1 cellular context compared by ENCODE assay signal in genomic region chr5:96297867-96298266, GRCh38.
TF ChIP-seq lines count a peak whose summit lies in the region.

No MANE protein-coding gene starts in this region.

TF ChIP-seq in HepG2, 621 proteins besides CTCF, POLR2A, EP300 and RAD21 (continued from another document and continues in another):
- TF ChIP-seq HMGXB3 (CRISPR knock-in tag; IDR thresholded peaks at IDR 0.05; ENCODE audit: borderline replicate concordance), result peak; percentile 76; the same call in 1 of the 2 replicates
- peak; percentile 77 for TF ChIP-seq JUND (CRISPR knock-in tag; IDR thresholded peaks at IDR 0.05)
- no peak for TF ChIP-seq ZSCAN20 (CRISPR knock-in tag; IDR thresholded peaks at IDR 0.05; ENCODE audit: borderline replicate concordance)
- no peak for TF ChIP-seq PRPF4 (IDR thresholded peaks at IDR 0.05; ENCODE audit: low read depth, low read length, poor library complexity, severe bottlenecking)
- TF ChIP-seq ARID2 (CRISPR knock-in tag; IDR thresholded peaks at IDR 0.05; ENCODE audit: borderline replicate concordance), result 0 out of 2 replicates have a peak, but pooled peaks have one; percentile 59
- no peak for TF ChIP-seq MEIS1 (CRISPR knock-in tag; IDR thresholded peaks at IDR 0.05; ENCODE audit: borderline replicate concordance)
- TF ChIP-seq ATF2 (CRISPR knock-in tag; IDR thresholded peaks at IDR 0.05), result peak; percentile 86
- no peak for TF ChIP-seq ZZZ3 (CRISPR knock-in tag; IDR thresholded peaks at IDR 0.05; ENCODE audit: borderline replicate concordance)
- TF ChIP-seq ZNF256 (CRISPR knock-in tag; conservative IDR thresholded peaks at IDR 0.05), result no peak
- TF ChIP-seq ZNF362 (CRISPR knock-in tag; IDR thresholded peaks at IDR 0.05; ENCODE audit: borderline replicate concordance), result peak; percentile 70; the same call in 1 of the 2 replicates
- TF ChIP-seq ZNF570 (CRISPR knock-in tag; IDR thresholded peaks at IDR 0.05; ENCODE audit: borderline replicate concordance), result no peak
- TF ChIP-seq FOXO1 (CRISPR knock-in tag; IDR thresholded peaks at IDR 0.05), result peak; percentile 94
- TF ChIP-seq HBP1 (CRISPR knock-in tag; IDR thresholded peaks at IDR 0.05; ENCODE audit: low read depth), result peak; percentile 64; the same call in 1 of the 2 replicates
- TF ChIP-seq SRF (IDR thresholded peaks at IDR 0.05; ENCODE audit: low read depth, low read length), result 0 out of 2 replicates have a peak, but pooled peaks have one; percentile 12
- TF ChIP-seq STAT5B (CRISPR knock-in tag; IDR thresholded peaks at IDR 0.05), result no peak
- peak; percentile 53; the same call in 1 of the 2 replicates for TF ChIP-seq ZNF629 (CRISPR knock-in tag; conservative IDR thresholded peaks at IDR 0.05)
- TF ChIP-seq ZKSCAN1 (IDR thresholded peaks at IDR 0.05; ENCODE audit: low read length), result no peak
- TF ChIP-seq MAFG (CRISPR knock-in tag; IDR thresholded peaks at IDR 0.05), result no peak
- no peak for TF ChIP-seq DR1 (CRISPR knock-in tag; IDR thresholded peaks at IDR 0.05)
- no peak for TF ChIP-seq ZSCAN12 (CRISPR knock-in tag; IDR thresholded peaks at IDR 0.05)
- TF ChIP-seq ZNF530 (CRISPR knock-in tag; IDR thresholded peaks at IDR 0.05; ENCODE audit: low read depth), result no peak
- TF ChIP-seq KDM6A (CRISPR knock-in tag; IDR thresholded peaks at IDR 0.05; ENCODE audit: low read depth), result peak; percentile 68
- TF ChIP-seq SNAPC5 (CRISPR knock-in tag; IDR thresholded peaks at IDR 0.05; ENCODE audit: borderline replicate concordance), result no peak
- no peak for TF ChIP-seq IKZF4 (CRISPR knock-in tag; IDR thresholded peaks at IDR 0.05; ENCODE audit: borderline replicate concordance, low read depth, not compliant biosample characterization)
- no peak for TF ChIP-seq NFYB (CRISPR knock-in tag; IDR thresholded peaks at IDR 0.05)
- no peak for TF ChIP-seq THAP9 (CRISPR knock-in tag; IDR thresholded peaks at IDR 0.05; ENCODE audit: borderline replicate concordance)
- TF ChIP-seq ZNF512 (CRISPR knock-in tag; IDR thresholded peaks at IDR 0.05), result no peak
- no peak for TF ChIP-seq ZNF83 (CRISPR knock-in tag; IDR thresholded peaks at IDR 0.05; ENCODE audit: borderline replicate concordance)
- no peak for TF ChIP-seq PHF5A (CRISPR knock-in tag; IDR thresholded peaks at IDR 0.05; ENCODE audit: low read depth, unreplicated experiment)
- no peak for TF ChIP-seq NONO (IDR thresholded peaks at IDR 0.05)
- peak; percentile 70; the same call in 1 of the 2 replicates for TF ChIP-seq NONO (CRISPR knock-in tag; conservative IDR thresholded peaks at IDR 0.05)
- peak; percentile 88; the same call in 1 of the 2 replicates for TF ChIP-seq SSRP1 (CRISPR knock-in tag; IDR thresholded peaks at IDR 0.05)
- TF ChIP-seq ZNF460 (CRISPR knock-in tag; IDR thresholded peaks at IDR 0.05; ENCODE audit: borderline replicate concordance), result no peak; the same call in 1 of the 2 replicates
- no peak for TF ChIP-seq ZNF282 (IDR thresholded peaks at IDR 0.05; ENCODE audit: partially characterized antibody)
- TF ChIP-seq ZNF674 (CRISPR knock-in tag; IDR thresholded peaks at IDR 0.05; ENCODE audit: low read depth), result no peak
- TF ChIP-seq ZNF691 (CRISPR knock-in tag; IDR thresholded peaks at IDR 0.05; ENCODE audit: borderline replicate concordance, low read depth), result no peak
- peak; percentile 72 for TF ChIP-seq IKZF5 (CRISPR knock-in tag; IDR thresholded peaks at IDR 0.05)
- no peak for TF ChIP-seq ZSCAN21 (CRISPR knock-in tag; IDR thresholded peaks at IDR 0.05; ENCODE audit: borderline replicate concordance)
- TF ChIP-seq ZNF44 (CRISPR knock-in tag; IDR thresholded peaks at IDR 0.05), result no peak
- TF ChIP-seq NFIB (CRISPR knock-in tag; IDR thresholded peaks at IDR 0.05; ENCODE audit: borderline replicate concordance), result no peak
- TF ChIP-seq HMGXB4 (CRISPR knock-in tag; IDR thresholded peaks at IDR 0.05; ENCODE audit: borderline replicate concordance in 1 of 2, low read depth in 1 of 2), result no peak
- TF ChIP-seq FOXP4 (CRISPR knock-in tag; IDR thresholded peaks at IDR 0.05), result peak; percentile 98
- peak; percentile 75 for TF ChIP-seq HDAC1 (CRISPR knock-in tag; IDR thresholded peaks at IDR 0.05)
- peak; percentile 92 for TF ChIP-seq MED8 (CRISPR knock-in tag; IDR thresholded peaks at IDR 0.05; ENCODE audit: insufficient replicate concordance)
- no peak for TF ChIP-seq ZNF768 (CRISPR knock-in tag; IDR thresholded peaks at IDR 0.05)
